In the genomic region with DNA sequence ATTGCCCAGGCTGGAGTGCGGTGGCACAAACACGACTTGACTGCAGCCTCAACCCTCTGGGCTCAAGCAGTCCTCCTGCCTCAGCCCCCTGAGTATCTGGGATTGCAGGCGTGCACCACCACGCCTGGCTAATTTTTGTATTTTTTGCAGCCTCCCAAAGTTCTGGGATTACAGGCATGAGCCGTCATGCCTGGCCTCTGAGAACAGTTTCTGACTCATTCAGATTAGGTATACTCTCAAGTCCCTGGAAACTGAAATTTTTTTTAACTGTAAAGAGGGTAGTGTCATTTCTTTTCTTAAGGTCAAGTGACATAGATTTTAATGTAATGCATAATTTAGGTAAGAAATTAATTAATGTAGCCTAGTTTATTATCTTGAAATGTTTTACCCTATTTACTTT, we compare ENCODE assay signal across 13 cellular contexts.
DNase-seq lines count a peak whose midpoint lies in the region; ATAC-seq and TF ChIP-seq lines count a peak whose summit lies in the region.
"Had no signal": no experiment of that assay in that cellular context is flagged by ENCODE, and none has a peak within 500 bp of the region (broad histone marks: within the 10 kb centered on the region; RNA-seq: fewer than 3 reads in every experiment).

No MANE protein-coding gene starts in this region.

- TF ChIP-seq CTCF in HEK293 (tag by site-specific recombination; IDR thresholded peaks at IDR 0.05) (no peak), epithelial cell of proximal tubule (conservative IDR thresholded peaks at IDR 0.05; ENCODE audit: low read depth, low read length) (no peak)

- ATAC-seq in SK-N-SH treated with all-trans-retinoic acid at 6 μM for 48 hours (peak; percentile 22; the same call in 1 of the 3 replicates), HG02678 (IDR thresholded peaks at IDR 0.05; ENCODE audit: unreplicated experiment) (no peak)

- H3K4me3 ChIP-seq in HEK293 (ENCODE audit: low read depth, low read length), result no peak overlapping the region
- H3K4me3 ChIP-seq in epithelial cell of proximal tubule (ENCODE audit: low read depth, low read length), result no peak overlapping the region
- H3K4me3 ChIP-seq: prostate gland, testis had no signal

- DNase-seq in epithelial cell of proximal tubule (ENCODE audit: low read depth) (peak; percentile 19), non-pigmented ciliary epithelial cell (ENCODE audit: low read depth) (peak; percentile 24), HUDEP-2 (lab: John Stamatoyannopoulos, UW; ENCODE audit: unreplicated experiment in 76 of 76) (no peak)
- DNase-seq in stimulated activated CD4-positive, alpha-beta T cell treated with anti-CD3 and anti-CD28 coated beads, Interleukin-15, amount 100 ng/mL, for 24 hours, result no peak
- DNase-seq: activated T-cell treated with anti-CD3 and anti-CD28 coated beads, Interleukin-2, amount 50 U/mL, for 4 hours; DMS79 treated with DMSO at 0.1 percent for 48 hours; left colon; NCI-H187 treated with DMSO at 0.1 percent for 48 hours; testis had no signal

- no peak overlapping the region for H3K27ac ChIP-seq in HEK293 (ENCODE audit: extremely low read depth, low read depth, low read length)
- H3K27ac ChIP-seq: prostate gland, testis had no signal

- POLR2A ChIA-PET in HEK293 (lab: Yijun Ruan, JAX), result no interaction called here

- CTCF ChIA-PET in HEK293 (lab: Yijun Ruan, JAX), result interaction anchor here (0.7 to 2.1 kb wide), 4 partner anchors 196 to 281 kb away, joined by 3 to 8 read pairs (median 3); no protein-coding TSS in a partner anchor

- H3K36me3 ChIP-seq in HEK293 (ENCODE audit: control insufficient read depth in 2 of 2, insufficient read depth in 1 of 2, low read length in 2 of 2), result peaks cover 3 to 24% of the 10 kb centered on the region in 2 experiments; a peak in 1 of 3 replicates
- H3K36me3 ChIP-seq: prostate gland had no signal

- H3K9me3 ChIP-seq in HEK293 (ENCODE audit: control insufficient read depth, insufficient read depth, low read depth, low read length), result no peaks in the 10 kb centered on the region
- H3K9me3 ChIP-seq: prostate gland, testis had no signal

- no peaks in the 10 kb centered on the region for H3K4me1 ChIP-seq in HEK293 (ENCODE audit: control insufficient read depth, insufficient read depth, low read length)
- H3K4me1 ChIP-seq: prostate gland had no signal

TF ChIP-seq in HEK293, 187 proteins besides CTCF, POLR2A, EP300 and RAD21:
- TF ChIP-seq KLF17 (tag by site-specific recombination; IDR thresholded peaks at IDR 0.05) (no peak), ZBTB17 (tag by site-specific recombination; IDR thresholded peaks at IDR 0.05) (0 out of 2 replicates have a peak, but pooled peaks have one; percentile 20)
TF ChIP-seq in HEK293: peak in this region for 1.

TF ChIP-seq in SK-N-SH treated with all-trans-retinoic acid at 6 μM for 48 hours, 23 proteins besides CTCF, POLR2A, EP300 and RAD21:
- no peak for TF ChIP-seq ZFP3 (CRISPR knock-in tag; IDR thresholded peaks at IDR 0.05)
- TF ChIP-seq, protein P1, sequence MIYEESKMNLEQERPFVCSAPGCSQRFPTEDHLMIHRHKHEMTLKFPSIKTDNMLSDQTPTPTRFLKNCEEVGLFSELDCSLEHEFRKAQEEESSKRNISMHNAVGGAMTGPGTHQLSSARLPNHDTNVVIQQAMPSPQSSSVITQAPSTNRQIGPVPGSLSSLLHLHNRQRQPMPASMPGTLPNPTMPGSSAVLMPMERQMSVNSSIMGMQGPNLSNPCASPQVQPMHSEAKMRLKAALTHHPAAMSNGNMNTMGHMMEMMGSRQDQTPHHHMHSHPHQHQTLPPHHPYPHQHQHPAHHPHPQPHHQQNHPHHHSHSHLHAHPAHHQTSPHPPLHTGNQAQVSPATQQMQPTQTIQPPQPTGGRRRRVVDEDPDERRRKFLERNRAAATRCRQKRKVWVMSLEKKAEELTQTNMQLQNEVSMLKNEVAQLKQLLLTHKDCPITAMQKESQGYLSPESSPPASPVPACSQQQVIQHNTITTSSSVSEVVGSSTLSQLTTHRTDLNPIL (CRISPR knock-in tag; IDR thresholded peaks at IDR 0.05; ENCODE audit: low read depth), result no peak
- TF ChIP-seq ZNF565 (CRISPR knock-in tag; conservative IDR thresholded peaks at IDR 0.05; ENCODE audit: low read depth), result no peak
- TF ChIP-seq OSR1 (CRISPR knock-in tag; IDR thresholded peaks at IDR 0.05), result no peak
- TF ChIP-seq BACH2 (CRISPR knock-in tag; IDR thresholded peaks at IDR 0.05; ENCODE audit: borderline replicate concordance), result no peak
- TF ChIP-seq GLIS3 (CRISPR knock-in tag; IDR thresholded peaks at IDR 0.05), result no peak
- TF ChIP-seq ISL1 (CRISPR knock-in tag; IDR thresholded peaks at IDR 0.05), result no peak
- no peak for TF ChIP-seq CSDC2 (CRISPR knock-in tag; IDR thresholded peaks at IDR 0.05)
- no peak for TF ChIP-seq RARB (CRISPR knock-in tag; IDR thresholded peaks at IDR 0.05)
- TF ChIP-seq ZNF70 (CRISPR knock-in tag; IDR thresholded peaks at IDR 0.05), result no peak

Comparison
In these comparisons a context has a peak if more than half of its experiments do, and no peak if none do; other contexts are left out.
1. DNase-seq: peak in epithelial cell of proximal tubule (single experiment) and non-pigmented ciliary epithelial cell (single experiment); none in stimulated activated CD4-positive, alpha-beta T cell treated with anti-CD3 and anti-CD28 coated beads, Interleukin-15, amount 100 ng/mL, for 24 hours (single experiment) and HUDEP-2 (0 of 76).